1 cellular context compared by ENCODE assay signal in genomic region chr9:74960548-74960947, GRCh38.
TF ChIP-seq lines count a peak whose summit lies in the region.

No MANE protein-coding gene starts in this region.

TF ChIP-seq in WTC11, 78 proteins besides CTCF, POLR2A, EP300 and RAD21 (continued from another document):
- no peak for TF ChIP-seq ARID4B (CRISPR knock-in tag; IDR thresholded peaks at IDR 0.05; ENCODE audit: borderline replicate concordance)
- TF ChIP-seq NFE2L1 (CRISPR knock-in tag; IDR thresholded peaks at IDR 0.05), result no peak
- TF ChIP-seq STAT6 (CRISPR knock-in tag; conservative IDR thresholded peaks at IDR 0.05; ENCODE audit: low read depth), result no peak
- no peak for TF ChIP-seq ESRRA (CRISPR knock-in tag; IDR thresholded peaks at IDR 0.05; ENCODE audit: borderline replicate concordance)
- no peak for TF ChIP-seq ZNF396 (CRISPR knock-in tag; IDR thresholded peaks at IDR 0.05; ENCODE audit: borderline replicate concordance)
TF ChIP-seq in WTC11: peak in this region for 0.
